9 cellular contexts compared by ENCODE assay signal in genomic region chr7:114554781-114555537, GRCh38.
DNase-seq lines count a peak whose midpoint lies in the region; ATAC-seq and TF ChIP-seq lines count a peak whose summit lies in the region.
"Had no signal": no experiment of that assay in that cellular context is flagged by ENCODE, and none has a peak within 500 bp of the region (broad histone marks: within the 10 kb centered on the region; RNA-seq: fewer than 3 reads in every experiment).

No MANE protein-coding gene starts in this region.

- no peaks in the 10 kb centered on the region for H3K9me3 ChIP-seq in HEK293 (ENCODE audit: control insufficient read depth, insufficient read depth, low read depth, low read length)
- H3K9me3 ChIP-seq in endodermal cell (ENCODE audit: control insufficient read depth, low read length) = no peaks in the 10 kb centered on the region
- H3K9me3 ChIP-seq in upper lobe of right lung = no peaks in the 10 kb centered on the region

- no peak overlapping the region for H3K4me3 ChIP-seq in HEK293 (ENCODE audit: low read depth, low read length)
- no peak overlapping the region for H3K4me3 ChIP-seq in endodermal cell (ENCODE audit: low read length)
- no peak overlapping the region for H3K4me3 ChIP-seq in upper lobe of right lung

- H3K36me3 ChIP-seq in HEK293 (ENCODE audit: control insufficient read depth in 2 of 2, insufficient read depth in 1 of 2, low read length in 2 of 2) (no peaks in the 10 kb centered on the region), endodermal cell (ENCODE audit: control insufficient read depth, insufficient read depth, low read length) (no peaks in the 10 kb centered on the region), upper lobe of right lung (no peaks in the 10 kb centered on the region)

- POLR2A ChIA-PET in HEK293 (lab: Yijun Ruan, JAX) = no interaction called here

- no peaks in the 10 kb centered on the region for H3K27me3 Mint-ChIP-seq in endodermal cell (ENCODE audit: insufficient read depth)
- no peaks in the 10 kb centered on the region for H3K27me3 Mint-ChIP-seq in activated CD4-positive, alpha-beta T cell treated with anti-CD3 and anti-CD28 coated beads, Interleukin-2, amount 10 ng/mL, durations not matched to agents 24 days and 14 days

- H3K4me1 ChIP-seq in HEK293 (ENCODE audit: control insufficient read depth, insufficient read depth, low read length) (peaks cover 8% of the 10 kb centered on the region), foreskin keratinocyte (no peaks in the 10 kb centered on the region), endodermal cell (ENCODE audit: control insufficient read depth, insufficient read depth, low read length) (no peaks in the 10 kb centered on the region), upper lobe of right lung (no peaks in the 10 kb centered on the region)

- intact Hi-C loops in activated CD4-positive, alpha-beta T cell treated with anti-CD3 and anti-CD28 coated beads, Interleukin-2, amount 10 ng/mL, durations not matched to agents 24 days and 14 days (cut with micrococcal nuclease) = no loop called here
- intact Hi-C loops in upper lobe of right lung (cut with DNase I) = no loop called here

- CTCF ChIA-PET in HEK293 (lab: Yijun Ruan, JAX) = no interaction called here

- WGBS in endodermal cell (ENCODE audit: insufficient coverage in 1 of 2, insufficient read length in 1 of 2), 2 experiments = 84 to 96% methylated on average over 4 to 6 of the region's 6 CpGs

- DNase-seq in NCI-H1436 (lab: John Stamatoyannopoulos, UW) = peak; percentile 36
- DNase-seq in foreskin keratinocyte = peak; percentile 18 to 54
- no peak for DNase-seq in activated CD4-positive, CD25-positive, alpha-beta regulatory T cell treated with anti-CD3 and anti-CD28 coated beads, Interleukin-2, amount 50 U/mL, for 72 hours
- DNase-seq in endodermal cell = no peak
- DNase-seq in activated CD4-positive, alpha-beta T cell treated with anti-CD3 and anti-CD28 coated beads, Interleukin-2, amount 10 ng/mL, durations not matched to agents 24 days and 14 days = no peak
- no peak for DNase-seq in upper lobe of right lung
- DNase-seq: amygdala had no signal

- H3K36me3 Mint-ChIP-seq in endodermal cell (ENCODE audit: low read depth) = no peaks in the 10 kb centered on the region
- H3K36me3 Mint-ChIP-seq in activated CD4-positive, alpha-beta T cell treated with anti-CD3 and anti-CD28 coated beads, Interleukin-2, amount 10 ng/mL, durations not matched to agents 24 days and 14 days (ENCODE audit: low read depth) = no peaks in the 10 kb centered on the region

- H3K27ac Mint-ChIP-seq in endodermal cell = no peak overlapping the region
- H3K27ac Mint-ChIP-seq in activated CD4-positive, alpha-beta T cell treated with anti-CD3 and anti-CD28 coated beads, Interleukin-2, amount 10 ng/mL, durations not matched to agents 24 days and 14 days = no peak overlapping the region

- no peak overlapping the region for H3K4me3 Mint-ChIP-seq in endodermal cell
- no peak overlapping the region for H3K4me3 Mint-ChIP-seq in activated CD4-positive, alpha-beta T cell treated with anti-CD3 and anti-CD28 coated beads, Interleukin-2, amount 10 ng/mL, durations not matched to agents 24 days and 14 days

- no peak for TF ChIP-seq CTCF in HEK293 (tag by site-specific recombination; IDR thresholded peaks at IDR 0.05)
- TF ChIP-seq CTCF in foreskin keratinocyte (conservative IDR thresholded peaks at IDR 0.05) = no peak
- no peak for TF ChIP-seq CTCF in endodermal cell (conservative IDR thresholded peaks at IDR 0.05)
- TF ChIP-seq CTCF in upper lobe of right lung (IDR thresholded peaks at IDR 0.05) = no peak

- H3K9ac ChIP-seq in endodermal cell (ENCODE audit: extremely low read depth, low read length, poor library complexity, severe bottlenecking) = no peak overlapping the region

- H3K27me3 ChIP-seq in foreskin keratinocyte (no peaks in the 10 kb centered on the region), endodermal cell (ENCODE audit: control insufficient read depth, insufficient read depth, low read length, poor library complexity, severe bottlenecking) (no peaks in the 10 kb centered on the region), upper lobe of right lung (no peaks in the 10 kb centered on the region)

- ATAC-seq in GM18502 (IDR thresholded peaks at IDR 0.05; ENCODE audit: poor library complexity, unreplicated experiment) = peak; percentile 93
- peak; percentile 89 for ATAC-seq in foreskin keratinocyte
- ATAC-seq in upper lobe of right lung = no peak

- H3K4me1 Mint-ChIP-seq in endodermal cell = no peaks in the 10 kb centered on the region
- H3K4me1 Mint-ChIP-seq in activated CD4-positive, alpha-beta T cell treated with anti-CD3 and anti-CD28 coated beads, Interleukin-2, amount 10 ng/mL, durations not matched to agents 24 days and 14 days = no peaks in the 10 kb centered on the region

- 0 out of 2 replicates have a peak overlapping the region, but pooled peaks have one; percentile 8 for H3K27ac ChIP-seq in HEK293 (ENCODE audit: extremely low read depth, low read depth, low read length)
- H3K27ac ChIP-seq in foreskin keratinocyte = no peak overlapping the region
- no peak overlapping the region for H3K27ac ChIP-seq in endodermal cell (ENCODE audit: low read depth, low read length)
- no peak overlapping the region for H3K27ac ChIP-seq in upper lobe of right lung

- H3K9me3 Mint-ChIP-seq in endodermal cell = no peaks in the 10 kb centered on the region
- no peaks in the 10 kb centered on the region for H3K9me3 Mint-ChIP-seq in activated CD4-positive, alpha-beta T cell treated with anti-CD3 and anti-CD28 coated beads, Interleukin-2, amount 10 ng/mL, durations not matched to agents 24 days and 14 days

TF ChIP-seq in HEK293, 187 proteins besides CTCF, POLR2A, EP300 and RAD21 (continues in another document):
- TF ChIP-seq, protein P1, sequence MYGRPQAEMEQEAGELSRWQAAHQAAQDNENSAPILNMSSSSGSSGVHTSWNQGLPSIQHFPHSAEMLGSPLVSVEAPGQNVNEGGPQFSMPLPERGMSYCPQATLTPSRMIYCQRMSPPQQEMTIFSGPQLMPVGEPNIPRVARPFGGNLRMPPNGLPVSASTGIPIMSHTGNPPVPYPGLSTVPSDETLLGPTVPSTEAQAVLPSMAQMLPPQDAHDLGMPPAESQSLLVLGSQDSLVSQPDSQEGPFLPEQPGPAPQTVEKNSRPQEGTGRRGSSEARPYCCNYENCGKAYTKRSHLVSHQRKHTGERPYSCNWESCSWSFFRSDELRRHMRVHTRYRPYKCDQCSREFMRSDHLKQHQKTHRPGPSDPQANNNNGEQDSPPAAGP (tag by site-specific recombination; IDR thresholded peaks at IDR 0.05) = no peak
- no peak for TF ChIP-seq ZNF146 (tag by site-specific recombination; IDR thresholded peaks at IDR 0.05)
- TF ChIP-seq, protein P2, sequence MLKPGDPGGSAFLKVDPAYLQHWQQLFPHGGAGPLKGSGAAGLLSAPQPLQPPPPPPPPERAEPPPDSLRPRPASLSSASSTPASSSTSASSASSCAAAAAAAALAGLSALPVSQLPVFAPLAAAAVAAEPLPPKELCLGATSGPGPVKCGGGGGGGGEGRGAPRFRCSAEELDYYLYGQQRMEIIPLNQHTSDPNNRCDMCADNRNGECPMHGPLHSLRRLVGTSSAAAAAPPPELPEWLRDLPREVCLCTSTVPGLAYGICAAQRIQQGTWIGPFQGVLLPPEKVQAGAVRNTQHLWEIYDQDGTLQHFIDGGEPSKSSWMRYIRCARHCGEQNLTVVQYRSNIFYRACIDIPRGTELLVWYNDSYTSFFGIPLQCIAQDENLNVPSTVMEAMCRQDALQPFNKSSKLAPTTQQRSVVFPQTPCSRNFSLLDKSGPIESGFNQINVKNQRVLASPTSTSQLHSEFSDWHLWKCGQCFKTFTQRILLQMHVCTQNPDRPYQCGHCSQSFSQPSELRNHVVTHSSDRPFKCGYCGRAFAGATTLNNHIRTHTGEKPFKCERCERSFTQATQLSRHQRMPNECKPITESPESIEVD (tag by site-specific recombination; IDR thresholded peaks at IDR 0.05) = peak; percentile 40; the same call in 1 of the 2 replicates
- TF ChIP-seq ZNF660 (tag by site-specific recombination; IDR thresholded peaks at IDR 0.05) = 0 out of 2 replicates have a peak, but pooled peaks have one; percentile 46
- peak; percentile 34 for TF ChIP-seq ZNF335 (tag by site-specific recombination; conservative IDR thresholded peaks at IDR 0.05)
- TF ChIP-seq ZXDB (tag by site-specific recombination; IDR thresholded peaks at IDR 0.05) = 0 out of 2 replicates have a peak, but pooled peaks have one; percentile 22
- peak; percentile 69; the same call in 1 of the 2 replicates for TF ChIP-seq ZNF501 (tag by site-specific recombination; IDR thresholded peaks at IDR 0.05)
- TF ChIP-seq ZNF184 (tag by site-specific recombination; IDR thresholded peaks at IDR 0.05) = peak; percentile 70; the same call in 1 of the 2 replicates
- TF ChIP-seq ZNF629 (tag by site-specific recombination; IDR thresholded peaks at IDR 0.05) = peak; percentile 51
- TF ChIP-seq ZBTB21 (tag by site-specific recombination; IDR thresholded peaks at IDR 0.05) = 0 out of 2 replicates have a peak, but pooled peaks have one; percentile 22
- peak; percentile 45; the same call in 1 of the 2 replicates for TF ChIP-seq ZBTB17 (tag by site-specific recombination; IDR thresholded peaks at IDR 0.05)
- TF ChIP-seq ZEB2 (tag by site-specific recombination; IDR thresholded peaks at IDR 0.05) = peak; percentile 52; the same call in 1 of the 2 replicates

Comparison
In these comparisons a context has a peak if more than half of its experiments do, and no peak if none do; other contexts are left out.
1. DNase-seq: peak in NCI-H1436 (single experiment) and foreskin keratinocyte (2 of 2); none in activated CD4-positive, CD25-positive, alpha-beta regulatory T cell treated with anti-CD3 and anti-CD28 coated beads, Interleukin-2, amount 50 U/mL, for 72 hours (single experiment), endodermal cell (single experiment), activated CD4-positive, alpha-beta T cell treated with anti-CD3 and anti-CD28 coated beads, Interleukin-2, amount 10 ng/mL, durations not matched to agents 24 days and 14 days (single experiment) and upper lobe of right lung (single experiment).